8 cellular contexts compared by ENCODE assay signal in genomic region chr5:138354926-138355378, GRCh38.
DNase-seq lines count a peak whose midpoint lies in the region; ATAC-seq lines count a peak whose summit lies in the region.

No MANE protein-coding gene starts in this region.

- peak; percentile 25 for ATAC-seq in HG03175 (IDR thresholded peaks at IDR 0.05; ENCODE audit: unreplicated experiment)

- peak; percentile 81 for DNase-seq in activated effector memory CD4-positive, alpha-beta T cell treated with anti-CD3 and anti-CD28 coated beads, Interleukin-2, amount 50 U/mL, for 16 hours
- no peak for DNase-seq in activated effector memory CD4-positive, alpha-beta T cell treated with Interleukin-2 at 50 U/mL for 16 hours
- DNase-seq in SIG-M5 (lab: John Stamatoyannopoulos, UW): peak; percentile 38
- DNase-seq in amniotic stem cell (lab: John Stamatoyannopoulos, UW): peak; percentile 43
- peak; percentile 21 to 22 for DNase-seq in hippocampal formation (lab: John Stamatoyannopoulos, UW)
- DNase-seq in stimulated activated CD4-positive, alpha-beta T cell treated with anti-CD3 and anti-CD28 coated beads, Interleukin-15, amount 100 ng/mL, for 48 hours (ENCODE audit: low read depth in 2 of 2): peak; percentile 50 to 62
- DNase-seq in HuH-7.5 (ENCODE audit: low spot score): no peak

Comparison
In these comparisons a context has a peak if more than half of its experiments do, and no peak if none do; other contexts are left out.
1. DNase-seq: peak in activated effector memory CD4-positive, alpha-beta T cell treated with anti-CD3 and anti-CD28 coated beads, Interleukin-2, amount 50 U/mL, for 16 hours (single experiment), SIG-M5 (single experiment), amniotic stem cell (single experiment), hippocampal formation (2 of 2) and stimulated activated CD4-positive, alpha-beta T cell treated with anti-CD3 and anti-CD28 coated beads, Interleukin-15, amount 100 ng/mL, for 48 hours (2 of 2); none in activated effector memory CD4-positive, alpha-beta T cell treated with Interleukin-2 at 50 U/mL for 16 hours (single experiment) and HuH-7.5 (single experiment).